10 cellular contexts compared by ENCODE assay signal in genomic region chr14:35287481-35288013, GRCh38. TPM values are rescaled to one million over a fixed set of nuclear protein-coding genes. Genes with fewer than 3 reads are reported as not detected.
DNase-seq lines count a peak whose midpoint lies in the region; ATAC-seq and TF ChIP-seq lines count a peak whose summit lies in the region.
"Had no signal": no experiment of that assay in that cellular context is flagged by ENCODE, and none has a peak within 500 bp of the region (broad histone marks: within the 10 kb centered on the region; RNA-seq: fewer than 3 reads in every experiment).

No MANE protein-coding gene starts in this region.

- in situ Hi-C loops in KBM-7 (cut with MboI; ENCODE audit: low pct_unique_long_range_greater_than_20kb, low sequenced_read_pairs): no loop called here

- H3K4me1 Mint-ChIP-seq in CD8-positive, alpha-beta memory T cell: peaks cover 42 to 57% (median 52%) of the 10 kb centered on the region in 3 donors
- peaks cover 49% of the 10 kb centered on the region for H3K4me1 Mint-ChIP-seq in central memory CD8-positive, alpha-beta T cell

- H2AFZ ChIP-seq in SU-DHL-6 (ENCODE audit: low read depth, low read length, severe bottlenecking): no peak overlapping the region

- H4K20me1 ChIP-seq in SU-DHL-6 (ENCODE audit: low read depth, low read length): no peaks in the 10 kb centered on the region

- H3K4me2 ChIP-seq in SU-DHL-6 (ENCODE audit: low read depth, low read length, poor library complexity, severe bottlenecking): no peak overlapping the region

- H3K27ac Mint-ChIP-seq in CD8-positive, alpha-beta memory T cell: peak overlapping the region; percentile 89 to 97 (median 92)
- H3K27ac Mint-ChIP-seq in central memory CD8-positive, alpha-beta T cell (ENCODE audit: low read depth): peak overlapping the region; percentile 80

- H3K9ac ChIP-seq in SU-DHL-6 (ENCODE audit: low read length): no peak overlapping the region

- H3K27me3 Mint-ChIP-seq in CD8-positive, alpha-beta memory T cell: no peaks in the 10 kb centered on the region
- no peaks in the 10 kb centered on the region for H3K27me3 Mint-ChIP-seq in central memory CD8-positive, alpha-beta T cell

- no peak for ATAC-seq in central memory CD8-positive, alpha-beta T cell (replicated peaks; ENCODE audit: extremely low read depth, poor library complexity, severe bottlenecking)

- CTCF ChIA-PET in CD8-positive, alpha-beta memory T cell (lab: Charles Lee): interaction anchor here (1.2 to 3.4 kb wide), 3 partner anchors 57 to 147 kb away, joined by 3 to 11 read pairs (median 7); no protein-coding TSS in a partner anchor

- H3K9me3 Mint-ChIP-seq in CD8-positive, alpha-beta memory T cell: no peaks in the 10 kb centered on the region
- H3K9me3 Mint-ChIP-seq in central memory CD8-positive, alpha-beta T cell: no peaks in the 10 kb centered on the region

- no peak for TF ChIP-seq CTCF in SU-DHL-6 (IDR thresholded peaks at IDR 0.05; ENCODE audit: insufficient read depth, low read length, poor library complexity, severe bottlenecking)

- no peak overlapping the region for H3K4me3 ChIP-seq in CD8-positive, alpha-beta memory T cell (ENCODE audit: low read length)
- no peak overlapping the region for H3K4me3 ChIP-seq in SU-DHL-6 (ENCODE audit: insufficient read depth, low read length, poor library complexity, severe bottlenecking)
- H3K4me3 ChIP-seq: cardiac muscle cell had no signal

- H3K79me2 ChIP-seq in SU-DHL-6 (ENCODE audit: insufficient read depth, low read length): peaks cover 3% of the 10 kb centered on the region

- peaks cover 45% of the 10 kb centered on the region for H3F3A ChIP-seq in SU-DHL-6 (ENCODE audit: insufficient read depth)

- POLR2A ChIA-PET in CD8-positive, alpha-beta memory T cell (lab: Charles Lee): interaction anchor here (0.6 to 2.3 kb wide), 4 partner anchors 114 to 180 kb away, joined by 3 to 21 read pairs (median 4); partner anchors contain the start of gene NFKBIA

- H3K9me3 ChIP-seq in CD8-positive, alpha-beta memory T cell (ENCODE audit: low read length): no peaks in the 10 kb centered on the region
- H3K9me3 ChIP-seq in SU-DHL-6 (ENCODE audit: insufficient read depth, low read length): no peaks in the 10 kb centered on the region

- H3K4me1 ChIP-seq in CD8-positive, alpha-beta memory T cell (ENCODE audit: insufficient read depth, low read length): peaks cover 35% of the 10 kb centered on the region

- DNase-seq in CD8-positive, alpha-beta memory T cell: peak in 1 of 5 donors; percentile 6
- no peak for DNase-seq in central memory CD8-positive, alpha-beta T cell (ENCODE audit: low spot score in 2 of 2)
- peak; percentile 80 for DNase-seq in stimulated activated CD4-positive, alpha-beta T cell treated with anti-CD3 and anti-CD28 coated beads, Interleukin-15, amount 100 ng/mL, for 24 hours
- DNase-seq in amniotic stem cell (lab: John Stamatoyannopoulos, UW): no peak
- DNase-seq in KBM-7: no peak
- DNase-seq in NCI-H2171 treated with DMSO at 0.1 percent for 48 hours (lab: John Stamatoyannopoulos, UW): no peak
- DNase-seq in NCI-H774 (lab: John Stamatoyannopoulos, UW): no peak
- DNase-seq: NCI-H1436 had no signal

- H3K27me3 ChIP-seq in CD8-positive, alpha-beta memory T cell (ENCODE audit: insufficient read depth, low read length, poor library complexity, severe bottlenecking): no peaks in the 10 kb centered on the region
- no peaks in the 10 kb centered on the region for H3K27me3 ChIP-seq in SU-DHL-6 (ENCODE audit: low read length)
- H3K27me3 ChIP-seq: cardiac muscle cell had no signal

- peaks cover 0 to 11% (median 2%) of the 10 kb centered on the region in 3 donors for H3K36me3 Mint-ChIP-seq in CD8-positive, alpha-beta memory T cell
- H3K36me3 Mint-ChIP-seq in central memory CD8-positive, alpha-beta T cell (ENCODE audit: insufficient read depth): peaks cover 19% of the 10 kb centered on the region

- no peaks in the 10 kb centered on the region for H3K36me3 ChIP-seq in CD8-positive, alpha-beta memory T cell (ENCODE audit: insufficient read depth, low read length)
- H3K36me3 ChIP-seq in SU-DHL-6 (ENCODE audit: low read length): no peaks in the 10 kb centered on the region
- H3K36me3 ChIP-seq: cardiac muscle cell had no signal

- H3K4me3 Mint-ChIP-seq in CD8-positive, alpha-beta memory T cell: peak overlapping the region in 1 of 7 donors; percentile 56
- H3K4me3 Mint-ChIP-seq in central memory CD8-positive, alpha-beta T cell: no peak overlapping the region

- no peaks in the 10 kb centered on the region for H3K9me2 ChIP-seq in SU-DHL-6 (replicated peaks; ENCODE audit: insufficient read depth, low read length)

- no peak overlapping the region for H3K27ac ChIP-seq in CD8-positive, alpha-beta memory T cell (ENCODE audit: low read depth, low read length)
- H3K27ac ChIP-seq in SU-DHL-6 (ENCODE audit: low read depth, low read length): peak overlapping the region; percentile 89
- H3K27ac ChIP-seq: cardiac muscle cell had no signal

RNA-seq across cellular contexts. Expression of gene PSMA6, which starts 4.6 kb away (rescaled TPM):
- 100 to 1,000 TPM; 399 to 400 TPM for total RNA-seq in CD8-positive, alpha-beta memory T cell
- 305 TPM for polyA plus RNA-seq in CD8-positive, alpha-beta memory T cell
